22 cellular contexts compared by ENCODE assay signal in the genomic region with DNA sequence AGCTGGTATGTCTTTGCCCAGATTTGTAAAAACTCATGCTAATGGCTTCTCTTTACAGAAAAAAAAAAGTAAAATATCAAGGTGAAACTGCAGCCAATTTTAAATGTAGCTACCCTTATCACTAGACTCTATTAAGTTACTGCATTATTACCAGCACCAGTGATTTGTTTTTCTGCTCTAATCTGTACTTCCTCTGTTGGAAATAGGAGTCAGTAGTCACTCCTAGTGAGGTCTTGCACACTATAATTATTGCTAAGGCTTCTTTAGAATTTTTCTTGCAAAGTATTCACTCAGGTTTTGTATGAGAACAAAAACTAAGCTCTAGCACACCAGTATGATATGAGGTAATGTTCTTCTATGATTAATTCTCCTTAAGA.
A peak's percentile ranks its signal among the peaks of the same experiment; 100 is the strongest.
DNase-seq lines count a peak whose midpoint lies in the region; ATAC-seq, FAIRE-seq and TF ChIP-seq lines count a peak whose summit lies in the region.
"Had no signal": no experiment of that assay in that cellular context is flagged by ENCODE, and none has a peak within 500 bp of the region (broad histone marks: within the 10 kb centered on the region; RNA-seq: fewer than 3 reads in every experiment).

No MANE protein-coding gene starts in this region.

- H3K9me3 ChIP-seq in HepG2 (ENCODE audit: low read length), result peaks cover 21% of the 10 kb centered on the region
- H3K9me3 ChIP-seq in right lobe of liver, result no peaks in the 10 kb centered on the region
- no peaks in the 10 kb centered on the region for H3K9me3 ChIP-seq in neural progenitor cell (ENCODE audit: low read depth)

- no peak for TF ChIP-seq RAD21 in HepG2 (CRISPR knock-in tag; IDR thresholded peaks at IDR 0.05)

- intact Hi-C loops in HepG2 (cut with micrococcal nuclease; ENCODE audit: unreplicated experiment) (no loop called here), right lobe of liver (cut with DNase I) (no loop called here), Calu3 (cut with micrococcal nuclease; ENCODE audit: unreplicated experiment) (no loop called here)

- POLR2A ChIA-PET in HepG2 (lab: Yijun Ruan, JAX), result interaction anchor here (0.9 kb wide), 1 partner anchor 37 kb away, joined by 3 read pairs; no protein-coding TSS in a partner anchor

- H3K4me3 ChIP-seq in HepG2 (replicated peaks in 1 of 3; ENCODE audit: insufficient read depth in 1 of 3, low read depth in 2 of 3, low read length in 3 of 3), result peak overlapping the region in 2 of 3 experiments; percentile 8 to 28; a peak in 2 of 6 replicates
- no peak overlapping the region for H3K4me3 ChIP-seq in right lobe of liver
- no peak overlapping the region for H3K4me3 ChIP-seq in neural progenitor cell
- H3K4me3 ChIP-seq: GM23338 had no signal

- H3K4me3 Mint-ChIP-seq in neural progenitor cell (no peak overlapping the region), Calu3 (ENCODE audit: low read depth, unreplicated experiment) (no peak overlapping the region)
- H3K4me3 Mint-ChIP-seq: B cell; CD4-positive, CD25-positive, alpha-beta regulatory T cell; CD8-positive, alpha-beta memory T cell; GM23338 had no signal

- TF ChIP-seq EP300 in HepG2 (IDR thresholded peaks at IDR 0.05; ENCODE audit: low read depth in 2 of 2, low read length in 2 of 2) (no peak), HepG2 (CRISPR knock-in tag; IDR thresholded peaks at IDR 0.05; ENCODE audit: borderline replicate concordance) (no peak)

- H3K27me3 Mint-ChIP-seq in neural progenitor cell (ENCODE audit: insufficient read depth, low read depth) (no peaks in the 10 kb centered on the region), Calu3 (ENCODE audit: unreplicated experiment) (no peaks in the 10 kb centered on the region)
- H3K27me3 Mint-ChIP-seq: B cell; CD4-positive, CD25-positive, alpha-beta regulatory T cell; CD8-positive, alpha-beta memory T cell had no signal

- peak overlapping the region; percentile 55 for H3K4me2 ChIP-seq in HepG2 (ENCODE audit: low read depth, low read length)
- H3K4me2 ChIP-seq in neural progenitor cell, result no peak overlapping the region
- H3K4me2 ChIP-seq: GM23338 had no signal

- H4K20me1 ChIP-seq in HepG2 (ENCODE audit: insufficient read depth, low read length) (no peaks in the 10 kb centered on the region), neural progenitor cell (ENCODE audit: low read depth) (no peaks in the 10 kb centered on the region)

- peak; percentile 70 for ATAC-seq in HepG2
- ATAC-seq in right lobe of liver, result no peak
- no peak for ATAC-seq in SK-N-SH treated with all-trans-retinoic acid at 6 μM for 48 hours
- no peak for ATAC-seq in GM21737 (IDR thresholded peaks at IDR 0.05; ENCODE audit: unreplicated experiment)
- ATAC-seq: GM23338 had no signal

- in situ Hi-C loops in HepG2 (cut with HindIII; ENCODE audit: extremely low pct_ligation_motif_present, low pct_unique_long_range_greater_than_20kb), result no loop called here

- H3K36me3 Mint-ChIP-seq in neural progenitor cell, result no peaks in the 10 kb centered on the region
- no peaks in the 10 kb centered on the region for H3K36me3 Mint-ChIP-seq in Calu3 (ENCODE audit: insufficient read depth, unreplicated experiment)
- H3K36me3 Mint-ChIP-seq: CD4-positive, CD25-positive, alpha-beta regulatory T cell; CD8-positive, alpha-beta memory T cell had no signal

- BruUV-seq in HepG2 (replicated peaks; lab: Mats Ljungman, UMichigan) (no TSS peak), Calu3 (replicated peaks; lab: Mats Ljungman, UMichigan) (no TSS peak)

- no peaks in the 10 kb centered on the region for H3K27me3 ChIP-seq in HepG2 (ENCODE audit: control insufficient read depth in 1 of 2, insufficient read depth in 2 of 2, low read length in 2 of 2)
- H3K27me3 ChIP-seq in right lobe of liver, result no peaks in the 10 kb centered on the region
- H3K27me3 ChIP-seq in neural progenitor cell, result no peaks in the 10 kb centered on the region

- H3K9me3 Mint-ChIP-seq in neural progenitor cell (peaks cover 3% of the 10 kb centered on the region), Calu3 (ENCODE audit: low read depth, unreplicated experiment) (peaks cover 2% of the 10 kb centered on the region)

- peak overlapping the region; percentile 73 for H3K27ac ChIP-seq in HepG2 (ENCODE audit: extremely low read length, insufficient read depth, low read length)
- H3K27ac ChIP-seq in right lobe of liver, result no peak overlapping the region
- no peak overlapping the region for H3K27ac ChIP-seq in neural progenitor cell

- FAIRE-seq in HepG2 (lab: Jason Lieb, UNC), result no peak
- FAIRE-seq: GM12892, GM18507 had no signal

- H2AFZ ChIP-seq in HepG2 (ENCODE audit: low read length) (peak overlapping the region; percentile 1), neural progenitor cell (replicated peaks) (peak overlapping the region; percentile 71)
- H2AFZ ChIP-seq: GM23338 had no signal

- H3K27ac Mint-ChIP-seq in neural progenitor cell (no peak overlapping the region), Calu3 (ENCODE audit: unreplicated experiment) (no peak overlapping the region)
- H3K27ac Mint-ChIP-seq: B cell; CD4-positive, CD25-positive, alpha-beta regulatory T cell; GM23338 had no signal

- CTCF ChIA-PET in HepG2 (lab: Yijun Ruan, JAX; ENCODE audit: low intra/inter-chr PET ratio, low total read pairs), result no interaction called here
- CTCF ChIA-PET in Calu3 (lab: Charles Lee), result no interaction called here

- H3K9ac ChIP-seq in HepG2 (ENCODE audit: insufficient read depth, low read depth, low read length) (peak overlapping the region; percentile 51), neural progenitor cell (no peak overlapping the region)

- no peaks in the 10 kb centered on the region for H3K4me1 Mint-ChIP-seq in neural progenitor cell
- no peaks in the 10 kb centered on the region for H3K4me1 Mint-ChIP-seq in Calu3 (ENCODE audit: low read depth, unreplicated experiment)
- H3K4me1 Mint-ChIP-seq: B cell; CD4-positive, CD25-positive, alpha-beta regulatory T cell; CD8-positive, alpha-beta memory T cell; GM23338 had no signal

- H3F3A ChIP-seq in neural progenitor cell (ENCODE audit: low read depth), result no peaks in the 10 kb centered on the region

- DNase-seq in HepG2 (ENCODE audit: low spot score) (no peak), right lobe of liver (no peak), neural progenitor cell (ENCODE audit: low spot score) (no peak), kidney glomerular epithelial cell (lab: John Stamatoyannopoulos, UW) (no peak), SHP77 (lab: John Stamatoyannopoulos, UW) (no peak), Calu3 (no peak)
- DNase-seq: 8988T; C1 segment of cervical spinal cord; Caco-2; CD4-positive, CD25-positive, alpha-beta regulatory T cell; CD8-positive, alpha-beta memory T cell; DMS153; DMS79; GDM1; HCEC 1CT; IMR-90 had no signal

- H3K4me1 ChIP-seq in HepG2 (ENCODE audit: insufficient read depth, low read length) (peaks cover 41% of the 10 kb centered on the region), right lobe of liver (no peaks in the 10 kb centered on the region), neural progenitor cell (peaks cover 7% of the 10 kb centered on the region)
- H3K4me1 ChIP-seq: Caco-2 had no signal

- H3K79me2 ChIP-seq in HepG2 (ENCODE audit: insufficient read depth, low read length) (no peaks in the 10 kb centered on the region), neural progenitor cell (ENCODE audit: low read depth) (no peaks in the 10 kb centered on the region)

- H3K36me3 ChIP-seq in HepG2 (replicated peaks in 1 of 2; ENCODE audit: control insufficient read depth in 1 of 2, insufficient read depth in 2 of 2, low read length in 2 of 2) (no peaks in the 10 kb centered on the region), right lobe of liver (no peaks in the 10 kb centered on the region), neural progenitor cell (no peaks in the 10 kb centered on the region)

- TF ChIP-seq POLR2A in HepG2 (IDR thresholded peaks at IDR 0.05; ENCODE audit: insufficient read depth in 1 of 2, low read depth in 2 of 2, low read length in 2 of 2), result no peak
- TF ChIP-seq POLR2A in right lobe of liver (IDR thresholded peaks at IDR 0.05), result no peak

- TF ChIP-seq CTCF in HepG2 (CRISPR knock-in tag; IDR thresholded peaks at IDR 0.05) (no peak), right lobe of liver (IDR thresholded peaks at IDR 0.05) (no peak), neural progenitor cell (IDR thresholded peaks at IDR 0.05) (no peak), Calu3 (IDR thresholded peaks at IDR 0.05; ENCODE audit: unreplicated experiment) (no peak)

TF ChIP-seq in HepG2, 621 proteins besides CTCF, POLR2A, EP300 and RAD21 (continues in another document):
- TF ChIP-seq ZNF546 (CRISPR knock-in tag; conservative IDR thresholded peaks at IDR 0.05) (no peak), DMAP1 (CRISPR knock-in tag; IDR thresholded peaks at IDR 0.05) (no peak), ZNF317 (CRISPR knock-in tag; IDR thresholded peaks at IDR 0.05) (peak; percentile 89), RFXANK (CRISPR knock-in tag; IDR thresholded peaks at IDR 0.05) (peak; percentile 12; the same call in 1 of the 2 replicates)
- TF ChIP-seq, protein P1, sequence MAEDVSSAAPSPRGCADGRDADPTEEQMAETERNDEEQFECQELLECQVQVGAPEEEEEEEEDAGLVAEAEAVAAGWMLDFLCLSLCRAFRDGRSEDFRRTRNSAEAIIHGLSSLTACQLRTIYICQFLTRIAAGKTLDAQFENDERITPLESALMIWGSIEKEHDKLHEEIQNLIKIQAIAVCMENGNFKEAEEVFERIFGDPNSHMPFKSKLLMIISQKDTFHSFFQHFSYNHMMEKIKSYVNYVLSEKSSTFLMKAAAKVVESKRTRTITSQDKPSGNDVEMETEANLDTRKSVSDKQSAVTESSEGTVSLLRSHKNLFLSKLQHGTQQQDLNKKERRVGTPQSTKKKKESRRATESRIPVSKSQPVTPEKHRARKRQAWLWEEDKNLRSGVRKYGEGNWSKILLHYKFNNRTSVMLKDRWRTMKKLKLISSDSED (CRISPR knock-in tag; IDR thresholded peaks at IDR 0.05), result no peak

TF ChIP-seq in SK-N-SH treated with all-trans-retinoic acid at 6 μM for 48 hours, 23 proteins besides CTCF, POLR2A, EP300 and RAD21:
- TF ChIP-seq ZFP30 (CRISPR knock-in tag; IDR thresholded peaks at IDR 0.05) (no peak), ISL1 (CRISPR knock-in tag; IDR thresholded peaks at IDR 0.05) (0 out of 2 replicates have a peak, but pooled peaks have one; percentile 30)

Comparison
In these comparisons a context has a peak if more than half of its experiments do, and no peak if none do; other contexts are left out.
1. H3K4me3 ChIP-seq: peak in HepG2 (2 of 3); none in right lobe of liver (0 of 3) and neural progenitor cell (single experiment).